Comparison of ENCODE assay signal across 1 cellular context in genomic region chr1:117534995-117535467, GRCh38.
TF ChIP-seq lines count a peak whose summit lies in the region.

No MANE protein-coding gene starts in this region.

TF ChIP-seq in WTC11, 78 proteins besides CTCF, POLR2A, EP300 and RAD21 (continued from another document):
- TF ChIP-seq ZSCAN18 (CRISPR knock-in tag; IDR thresholded peaks at IDR 0.05): no peak
- TF ChIP-seq TEAD1 (CRISPR knock-in tag; IDR thresholded peaks at IDR 0.05): peak; percentile 41; the same call in 1 of the 2 replicates
- TF ChIP-seq FOXK1 (CRISPR knock-in tag; IDR thresholded peaks at IDR 0.05): no peak
